Comparison of ENCODE assay signal across 17 cellular contexts in the genomic region with DNA sequence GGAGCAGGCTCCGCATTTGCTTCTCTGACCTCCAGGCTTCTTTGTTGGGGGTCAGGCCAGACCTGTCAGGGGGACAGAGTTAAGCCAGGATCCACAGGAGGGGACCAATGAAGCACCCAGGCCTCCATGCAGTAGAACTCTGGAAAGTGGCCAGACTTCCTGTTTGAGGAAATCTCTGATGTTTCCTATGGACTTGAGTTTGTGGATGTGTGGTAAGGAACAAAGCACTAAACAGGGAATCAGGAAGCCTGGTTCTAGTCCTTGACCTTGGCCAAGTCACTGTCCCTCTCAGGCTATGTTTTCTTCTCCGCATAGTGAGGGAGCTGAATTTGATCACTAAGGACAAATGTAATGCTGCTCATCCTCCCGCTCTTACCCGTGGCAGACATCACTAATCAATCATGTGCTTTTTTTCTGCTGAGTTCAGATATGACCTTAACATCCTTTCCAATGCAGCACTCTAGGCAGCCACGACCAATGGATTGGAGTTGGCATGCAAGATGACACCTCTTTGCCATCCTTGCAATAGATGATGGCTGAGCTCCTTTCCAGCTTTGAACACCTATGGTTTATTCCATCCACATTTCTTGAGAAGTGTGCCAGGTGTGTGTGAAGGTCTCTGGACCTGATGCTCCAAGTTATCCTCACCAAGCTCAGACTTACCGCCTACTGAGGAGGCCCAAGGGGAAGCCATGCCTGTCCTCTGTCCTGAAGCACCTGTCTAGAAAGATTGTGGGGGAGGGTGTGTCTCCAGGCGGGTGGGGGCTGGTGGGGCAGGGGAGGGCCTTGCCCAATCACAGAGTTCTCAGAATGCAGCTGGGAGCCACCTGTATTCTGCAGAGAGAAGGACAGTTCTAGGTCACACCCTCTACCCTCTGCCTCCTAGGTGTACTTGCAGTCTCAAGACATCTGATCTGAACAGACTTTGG. TPM values are rescaled to one million over a fixed set of nuclear protein-coding genes. Genes with fewer than 3 reads are reported as not detected.
A peak's percentile ranks its signal among the peaks of the same experiment; 100 is the strongest.
DNase-seq lines count a peak whose midpoint lies in the region; ATAC-seq and TF ChIP-seq lines count a peak whose summit lies in the region.
"Had no signal": no experiment of that assay in that cellular context is flagged by ENCODE, and none has a peak within 500 bp of the region (broad histone marks: within the 10 kb centered on the region; RNA-seq: fewer than 3 reads in every experiment).

No MANE protein-coding gene starts in this region.

- TF ChIP-seq CTCF in SK-N-SH (IDR thresholded peaks at IDR 0.05) = no peak
- no peak for TF ChIP-seq CTCF in natural killer cell (IDR thresholded peaks at IDR 0.05)

- peak overlapping the region; percentile 58 to 96 (median 90) for H3K27ac Mint-ChIP-seq in CD4-positive, alpha-beta memory T cell
- peak overlapping the region; percentile 89 for H3K27ac Mint-ChIP-seq in activated T-helper 17 cell treated with anti-CD3 and anti-CD28 coated beads, Interleukin-2, amount 50 U/mL, for 72 hours
- H3K27ac Mint-ChIP-seq in natural killer cell = peak overlapping the region; percentile 94 to 98
- no peak overlapping the region for H3K27ac Mint-ChIP-seq in stimulated activated naive B cell treated with anti-CD40 and anti-IgM and Interleukin-4, amounts not matched to agents 10 μg/mL and 1 μg/mL and 100 μg/mL, for 72 hours

- CTCF ChIA-PET in SK-N-SH (lab: Yijun Ruan, JAX) = interaction anchor here (0.6 to 16.9 kb wide), 11 partner anchors 10 to 121 kb away, joined by 3 to 566 read pairs (median 6); a partner anchor contains a TSS
- CTCF ChIA-PET in CD4-positive, alpha-beta memory T cell (lab: Charles Lee; ENCODE audit: partially characterized antibody) = interaction anchor here (0.9 to 4.1 kb wide), 3 partner anchors 12 to 85 kb away, joined by 3 to 19 read pairs (median 4); no protein-coding TSS in a partner anchor

- H3F3A ChIP-seq in SK-N-SH (replicated peaks; ENCODE audit: insufficient read depth) = peaks cover 5% of the 10 kb centered on the region

- H3K79me2 ChIP-seq in SK-N-SH (ENCODE audit: insufficient read depth) = no peaks in the 10 kb centered on the region

- H3K9ac ChIP-seq in SK-N-SH = no peak overlapping the region

- no peak for ATAC-seq in SK-N-SH treated with all-trans-retinoic acid at 6 μM for 48 hours
- ATAC-seq in activated T-helper 17 cell treated with anti-CD3 and anti-CD28 coated beads, Interleukin-2, amount 50 U/mL, for 72 hours (replicated peaks) = peak; percentile 0
- ATAC-seq in natural killer cell = peak in 1 of 3 donors; percentile 2
- no peak for ATAC-seq in GM21825 (IDR thresholded peaks at IDR 0.05; ENCODE audit: unreplicated experiment)
- ATAC-seq in stimulated activated naive B cell treated with anti-CD40 and anti-IgM and Interleukin-4, amounts not matched to agents 10 μg/mL and 1 μg/mL and 100 μg/mL, for 72 hours (replicated peaks) = no peak

- WGBS in SK-N-SH (ENCODE audit: low lambda C conversion rate) = 90% methylated on average over 7 of the region's 7 CpGs

- H3K4me1 ChIP-seq in SK-N-SH (ENCODE audit: control insufficient read depth in 1 of 2, insufficient read depth in 2 of 2, low read depth in 1 of 2, low read length in 1 of 2) = peaks cover 9 to 56% of the 10 kb centered on the region in 2 experiments
- H3K4me1 ChIP-seq in CD4-positive, alpha-beta memory T cell (ENCODE audit: insufficient read depth, low read length) = peaks cover 42% of the 10 kb centered on the region

- H3K27me3 ChIP-seq in SK-N-SH (ENCODE audit: insufficient read depth) = no peaks in the 10 kb centered on the region
- no peaks in the 10 kb centered on the region for H3K27me3 ChIP-seq in CD4-positive, alpha-beta memory T cell (ENCODE audit: insufficient read depth, low read length)
- H3K27me3 ChIP-seq: spleen had no signal

- peaks cover 0 to 5% of the 10 kb centered on the region in 2 experiments for H3K36me3 ChIP-seq in SK-N-SH (replicated peaks in 1 of 2; ENCODE audit: control insufficient read depth in 1 of 2, insufficient read depth in 2 of 2, low read length in 1 of 2)
- peaks cover 12% of the 10 kb centered on the region for H3K36me3 ChIP-seq in CD4-positive, alpha-beta memory T cell (ENCODE audit: insufficient read depth, low read length)
- H3K36me3 ChIP-seq: thoracic aorta had no signal

- H3K27ac ChIP-seq in SK-N-SH (ENCODE audit: low read depth in 2 of 2, low read length in 1 of 2) = peak overlapping the region in 1 of 2 experiments; percentile 89; a peak in 2 of 4 replicates
- H3K27ac ChIP-seq in CD4-positive, alpha-beta memory T cell (ENCODE audit: low read depth, low read length) = peak overlapping the region; percentile 25
- H3K27ac ChIP-seq: thoracic aorta had no signal

- no peaks in the 10 kb centered on the region for H3K9me2 ChIP-seq in SK-N-SH

- intact Hi-C loops in CD4-positive, alpha-beta memory T cell (cut with micrococcal nuclease) = no loop called here
- intact Hi-C loops in natural killer cell (cut with micrococcal nuclease) = no loop called here

- no peak overlapping the region for H2AFZ ChIP-seq in SK-N-SH (ENCODE audit: low read depth)

- POLR2A ChIA-PET in SK-N-SH (lab: Yijun Ruan, JAX) = interaction anchor here (2.0 kb wide), 1 partner anchor 55 kb away, joined by 5 read pairs; no protein-coding TSS in a partner anchor
- POLR2A ChIA-PET in CD4-positive, alpha-beta memory T cell (lab: Charles Lee; ENCODE audit: partially characterized antibody) = interaction anchor here (0.7 to 4.2 kb wide), 6 partner anchors 10 to 142 kb away, joined by 3 to 23 read pairs (median 4); a partner anchor contains a TSS

- H4K20me1 ChIP-seq in SK-N-SH (ENCODE audit: insufficient read depth) = peaks cover 9% of the 10 kb centered on the region

- peaks cover 34 to 55% of the 10 kb centered on the region in 2 donors for H3K36me3 Mint-ChIP-seq in CD4-positive, alpha-beta memory T cell
- H3K36me3 Mint-ChIP-seq in activated T-helper 17 cell treated with anti-CD3 and anti-CD28 coated beads, Interleukin-2, amount 50 U/mL, for 72 hours (ENCODE audit: low read depth) = peaks cover 91% of the 10 kb centered on the region
- H3K36me3 Mint-ChIP-seq in natural killer cell = peaks cover 8% of the 10 kb centered on the region
- peaks cover 23 to 61% of the 10 kb centered on the region in 2 donors for H3K36me3 Mint-ChIP-seq in stimulated activated naive B cell treated with anti-CD40 and anti-IgM and Interleukin-4, amounts not matched to agents 10 μg/mL and 1 μg/mL and 100 μg/mL, for 72 hours

- no peak overlapping the region for H3K4me3 ChIP-seq in SK-N-SH (ENCODE audit: low read depth in 2 of 2, low read length in 1 of 2)
- no peak overlapping the region for H3K4me3 ChIP-seq in CD4-positive, alpha-beta memory T cell (ENCODE audit: low read length in 2 of 2)
- H3K4me3 ChIP-seq: spleen, thoracic aorta had no signal

- TF ChIP-seq RAD21 in SK-N-SH (IDR thresholded peaks at IDR 0.05; ENCODE audit: low read length) = no peak

- no peaks in the 10 kb centered on the region for H3K27me3 Mint-ChIP-seq in CD4-positive, alpha-beta memory T cell
- H3K27me3 Mint-ChIP-seq in activated T-helper 17 cell treated with anti-CD3 and anti-CD28 coated beads, Interleukin-2, amount 50 U/mL, for 72 hours = no peaks in the 10 kb centered on the region
- no peaks in the 10 kb centered on the region for H3K27me3 Mint-ChIP-seq in natural killer cell (ENCODE audit: low read depth in 2 of 2)
- H3K27me3 Mint-ChIP-seq in stimulated activated naive B cell treated with anti-CD40 and anti-IgM and Interleukin-4, amounts not matched to agents 10 μg/mL and 1 μg/mL and 100 μg/mL, for 72 hours = peaks cover 7% of the 10 kb centered on the region in 2 donors

- H3K9me3 Mint-ChIP-seq in CD4-positive, alpha-beta memory T cell = peaks cover 0 to 2% (median 0%) of the 10 kb centered on the region in 8 donors
- no peaks in the 10 kb centered on the region for H3K9me3 Mint-ChIP-seq in activated T-helper 17 cell treated with anti-CD3 and anti-CD28 coated beads, Interleukin-2, amount 50 U/mL, for 72 hours
- H3K9me3 Mint-ChIP-seq in natural killer cell = no peaks in the 10 kb centered on the region
- no peaks in the 10 kb centered on the region for H3K9me3 Mint-ChIP-seq in stimulated activated naive B cell treated with anti-CD40 and anti-IgM and Interleukin-4, amounts not matched to agents 10 μg/mL and 1 μg/mL and 100 μg/mL, for 72 hours

- H3K9me3 ChIP-seq in SK-N-SH = no peaks in the 10 kb centered on the region
- H3K9me3 ChIP-seq in CD4-positive, alpha-beta memory T cell (ENCODE audit: control insufficient read depth in 1 of 2, low read length in 2 of 2) = no peaks in the 10 kb centered on the region
- H3K9me3 ChIP-seq: spleen, thoracic aorta had no signal

- peak overlapping the region in 1 of 8 donors; percentile 16 for H3K4me3 Mint-ChIP-seq in CD4-positive, alpha-beta memory T cell
- H3K4me3 Mint-ChIP-seq in activated T-helper 17 cell treated with anti-CD3 and anti-CD28 coated beads, Interleukin-2, amount 50 U/mL, for 72 hours = peak overlapping the region; percentile 48
- peak overlapping the region; percentile 85 for H3K4me3 Mint-ChIP-seq in natural killer cell
- no peak overlapping the region for H3K4me3 Mint-ChIP-seq in stimulated activated naive B cell treated with anti-CD40 and anti-IgM and Interleukin-4, amounts not matched to agents 10 μg/mL and 1 μg/mL and 100 μg/mL, for 72 hours

- DNase-seq in SK-N-SH (peak; percentile 21), natural killer cell (no peak)
- no peak for DNase-seq in CD4-positive, alpha-beta memory T cell
- DNase-seq in stimulated activated CD4-positive, alpha-beta T cell treated with anti-CD3 and anti-CD28 coated beads, Interleukin-1b, Interleukin-23, amount 100 ng/mL, for 48 hours = no peak
- no peak for DNase-seq in stimulated activated naive B cell treated with anti-CD40 and anti-IgM and Interleukin-4, amounts not matched to agents 10 μg/mL and 1 μg/mL and 100 μg/mL, for 72 hours
- DNase-seq: amniotic stem cell, DMS153, NCI-H2081 treated with DMSO at 0.1 percent for 48 hours, nucleus accumbens, spleen had no signal

- TF ChIP-seq EP300 in SK-N-SH (IDR thresholded peaks at IDR 0.05; ENCODE audit: borderline replicate concordance in 1 of 2, low read depth in 1 of 2, low read length in 1 of 2) = no peak

- no peak overlapping the region for H3K4me2 ChIP-seq in SK-N-SH

- H3K4me1 Mint-ChIP-seq in CD4-positive, alpha-beta memory T cell = peaks cover 32 to 75% (median 43%) of the 10 kb centered on the region in 4 donors
- H3K4me1 Mint-ChIP-seq in activated T-helper 17 cell treated with anti-CD3 and anti-CD28 coated beads, Interleukin-2, amount 50 U/mL, for 72 hours = peaks cover 49% of the 10 kb centered on the region
- H3K4me1 Mint-ChIP-seq in natural killer cell = peaks cover 58 to 88% of the 10 kb centered on the region in 2 donors
- peaks cover 22 to 26% of the 10 kb centered on the region in 2 donors for H3K4me1 Mint-ChIP-seq in stimulated activated naive B cell treated with anti-CD40 and anti-IgM and Interleukin-4, amounts not matched to agents 10 μg/mL and 1 μg/mL and 100 μg/mL, for 72 hours

RNA-seq across cellular contexts. Expression of a gene that starts 9.9 kb away (rescaled TPM):
- polyA plus RNA-seq in SK-N-SH (2012; rRNA removed) = not detected in 2 replicates
- 0.03 and 0.05 TPM in 2 replicates for polyA plus RNA-seq in SK-N-SH (2012; cell fraction: cytosol; rRNA removed)
- polyA plus RNA-seq in SK-N-SH (2012; cell fraction: nucleus; rRNA removed) = 0.10 TPM in 1 of 2 replicates, not detected in the other
- total RNA-seq in CD4-positive, alpha-beta memory T cell = 10 to 100 TPM; 55.1 to 63.6 TPM
- polyA plus RNA-seq in CD4-positive, alpha-beta memory T cell = 10 to 100 TPM; 29.1 to 53.9 TPM
- 100 to 1,000 TPM; 173 to 257 TPM for total RNA-seq in activated T-helper 17 cell treated with anti-CD3 and anti-CD28 coated beads, Interleukin-2, amount 50 U/mL, for 72 hours
- 100 to 1,000 TPM; 155 to 324 (median 312) TPM for total RNA-seq in natural killer cell
- total RNA-seq: LHCN-M2 had no signal

RNA-seq across cellular contexts. Expression of a gene that starts 39.4 kb away (rescaled TPM):
- 39.2 and 51.8 TPM in 2 replicates for polyA plus RNA-seq in SK-N-SH (2012; rRNA removed)
- polyA plus RNA-seq in SK-N-SH (2012; cell fraction: cytosol; rRNA removed) = 33.6 and 45.5 TPM in 2 replicates
- polyA plus RNA-seq in SK-N-SH (2012; cell fraction: nucleus; rRNA removed) = 54.8 and 58.9 TPM in 2 replicates
- total RNA-seq in CD4-positive, alpha-beta memory T cell = 10 to 100 TPM; 60.9 to 61.3 TPM
- 10 to 100 TPM; 32.8 to 52.7 TPM for polyA plus RNA-seq in CD4-positive, alpha-beta memory T cell
- total RNA-seq in activated T-helper 17 cell treated with anti-CD3 and anti-CD28 coated beads, Interleukin-2, amount 50 U/mL, for 72 hours = 10 to 100 TPM; 54.0 to 76.7 TPM
- 10 to 100 TPM; 66.5 to 92.4 (median 69.1) TPM for total RNA-seq in natural killer cell

RNA-seq across cellular contexts. Expression of a gene that starts 52.1 kb away (rescaled TPM):
- polyA plus RNA-seq in SK-N-SH (2012; rRNA removed) = 0.20 and 0.63 TPM in 2 replicates
- polyA plus RNA-seq in SK-N-SH (2012; cell fraction: cytosol; rRNA removed) = 0.15 and 0.47 TPM in 2 replicates
- polyA plus RNA-seq in SK-N-SH (2012; cell fraction: nucleus; rRNA removed) = 3.0 and 4.8 TPM in 2 replicates
- total RNA-seq in CD4-positive, alpha-beta memory T cell = under 1 TPM in 1 of 2 experiments, not detected in 1; 0.06 TPM
- not detected for polyA plus RNA-seq in CD4-positive, alpha-beta memory T cell
- under 1 TPM; 0.04 to 0.66 TPM for total RNA-seq in activated T-helper 17 cell treated with anti-CD3 and anti-CD28 coated beads, Interleukin-2, amount 50 U/mL, for 72 hours
- under 1 TPM; 0.10 to 0.18 (median 0.14) TPM for total RNA-seq in natural killer cell
- total RNA-seq: esophagus mucosa, LHCN-M2, mammary epithelial cell, thoracic aorta had no signal
- polyA plus RNA-seq: mammary epithelial cell had no signal

RNA-seq across cellular contexts. Expression of a gene that starts 53.9 kb away (rescaled TPM):
- polyA plus RNA-seq in SK-N-SH (2012; rRNA removed) = 0.97 and 3.3 TPM in 2 replicates
- 0.89 and 3.0 TPM in 2 replicates for polyA plus RNA-seq in SK-N-SH (2012; cell fraction: cytosol; rRNA removed)
- 6.3 and 10.5 TPM in 2 replicates for polyA plus RNA-seq in SK-N-SH (2012; cell fraction: nucleus; rRNA removed)
- under 1 TPM in 1 of 2 experiments, not detected in 1; 0.23 TPM for total RNA-seq in CD4-positive, alpha-beta memory T cell
- polyA plus RNA-seq in CD4-positive, alpha-beta memory T cell = not detected
- total RNA-seq in activated T-helper 17 cell treated with anti-CD3 and anti-CD28 coated beads, Interleukin-2, amount 50 U/mL, for 72 hours = 10 to 100 TPM in 1 of 2 donors, 1 to 10 TPM in 1; 2.5 to 13.3 TPM
- total RNA-seq in natural killer cell = 10 to 100 TPM in 1 of 3 donors, 1 to 10 TPM in 2; 1.7 to 16.7 (median 2.4) TPM
- total RNA-seq: LHCN-M2, mammary epithelial cell had no signal
- polyA plus RNA-seq: mammary epithelial cell had no signal

RNA-seq across cellular contexts. Expression of a gene that starts 55.3 kb away (rescaled TPM):
- 152 and 166 TPM in 2 replicates for polyA plus RNA-seq in SK-N-SH (2012; rRNA removed)
- polyA plus RNA-seq in SK-N-SH (2012; cell fraction: cytosol; rRNA removed) = 192 and 197 TPM in 2 replicates
- 145 and 148 TPM in 2 replicates for polyA plus RNA-seq in SK-N-SH (2012; cell fraction: nucleus; rRNA removed)
- total RNA-seq in CD4-positive, alpha-beta memory T cell = 10 to 100 TPM; 93.3 to 97.0 TPM
- polyA plus RNA-seq in CD4-positive, alpha-beta memory T cell = 10 to 100 TPM; 23.8 to 49.3 TPM
- 100 to 1,000 TPM; 270 to 361 TPM for total RNA-seq in activated T-helper 17 cell treated with anti-CD3 and anti-CD28 coated beads, Interleukin-2, amount 50 U/mL, for 72 hours
- total RNA-seq in natural killer cell = 100 to 1,000 TPM in 1 of 3 donors, 10 to 100 TPM in 2; 95.3 to 110 (median 96.6) TPM

Comparison
In these comparisons a context has a peak if more than half of its experiments do, and no peak if none do; other contexts are left out.
1. H3K4me3 Mint-ChIP-seq: peak in activated T-helper 17 cell treated with anti-CD3 and anti-CD28 coated beads, Interleukin-2, amount 50 U/mL, for 72 hours (single experiment) and natural killer cell (single experiment); none in stimulated activated naive B cell treated with anti-CD40 and anti-IgM and Interleukin-4, amounts not matched to agents 10 μg/mL and 1 μg/mL and 100 μg/mL, for 72 hours (0 of 2).